Comparison of ENCODE assay signal across 12 cellular contexts in genomic region chr17:45394001-45394912, GRCh38. TPM values are rescaled to one million over a fixed set of nuclear protein-coding genes. Genes with fewer than 3 reads are reported as not detected.
DNase-seq lines count a peak whose midpoint lies in the region; ATAC-seq and TF ChIP-seq lines count a peak whose summit lies in the region.
"Had no signal": no experiment of that assay in that cellular context is flagged by ENCODE, and none has a peak within 500 bp of the region (broad histone marks: within the 10 kb centered on the region; RNA-seq: fewer than 3 reads in every experiment).

No MANE protein-coding gene starts in this region.

- peak overlapping the region; percentile 79 for H3K4me2 ChIP-seq in smooth muscle cell

- peaks cover 29% of the 10 kb centered on the region for H3K36me3 Mint-ChIP-seq in MCF 10A (ENCODE audit: insufficient read depth, unreplicated experiment)

- H3K4me3 Mint-ChIP-seq in MCF 10A (ENCODE audit: unreplicated experiment): no peak overlapping the region
- H3K4me3 Mint-ChIP-seq: activated T-cell treated with anti-CD3 and anti-CD28 coated beads, Interleukin-2, amount 50 U/mL, for 4 hours; T-cell had no signal

- H3K4me1 Mint-ChIP-seq in MCF 10A (ENCODE audit: insufficient read depth, unreplicated experiment): no peaks in the 10 kb centered on the region

- H4K20me1 ChIP-seq in smooth muscle cell (ENCODE audit: low read depth): no peaks in the 10 kb centered on the region

- H3K27me3 Mint-ChIP-seq in MCF 10A (ENCODE audit: insufficient read depth, unreplicated experiment): no peaks in the 10 kb centered on the region

- H3K4me3 ChIP-seq in breast epithelium: no peak overlapping the region
- H3K4me3 ChIP-seq in HUES6 (ENCODE audit: low read depth, low read length): no peak overlapping the region
- H3K4me3 ChIP-seq in smooth muscle cell: no peak overlapping the region
- H3K4me3 ChIP-seq: adrenal gland had no signal

- peak overlapping the region; percentile 78 for H2AFZ ChIP-seq in smooth muscle cell (ENCODE audit: low read depth)

- H3K27me3 ChIP-seq in breast epithelium (no peaks in the 10 kb centered on the region), HUES6 (ENCODE audit: control insufficient read depth, insufficient read depth, low read length) (no peaks in the 10 kb centered on the region), smooth muscle cell (ENCODE audit: low read depth) (no peaks in the 10 kb centered on the region)
- H3K27me3 ChIP-seq: adrenal gland had no signal

- H3K9me3 ChIP-seq in breast epithelium (no peaks in the 10 kb centered on the region), HUES6 (ENCODE audit: control insufficient read depth, insufficient read depth, low read depth, low read length) (no peaks in the 10 kb centered on the region), smooth muscle cell (replicated peaks; ENCODE audit: low read depth) (no peaks in the 10 kb centered on the region)
- H3K9me3 ChIP-seq: adrenal gland, heart left ventricle had no signal

- H3F3A ChIP-seq in smooth muscle cell (ENCODE audit: low read depth): no peaks in the 10 kb centered on the region

- DNase-seq in MCF 10A (ENCODE audit: unreplicated experiment) (no peak), breast epithelium (ENCODE audit: low spot score in 2 of 2) (no peak), ecto neural progenitor cell (ENCODE audit: low spot score) (peak; percentile 48), smooth muscle cell (lab: John Stamatoyannopoulos, UW; ENCODE audit: unreplicated experiment) (no peak), Ammon's horn (ENCODE audit: low spot score) (no peak)

- CTCF ChIA-PET in MCF 10A (lab: Yijun Ruan, JAX): interaction anchor here (0.6 to 15.7 kb wide), 15 partner anchors 9 to 737 kb away, joined by 3 to 229 read pairs (median 4); partner anchors contain the start of gene ACBD4

- H3K79me2 ChIP-seq in smooth muscle cell (ENCODE audit: low read depth): no peaks in the 10 kb centered on the region

- TSS peak; percentile 23 for BruUV-seq in MCF 10A (replicated peaks; lab: Mats Ljungman, UMichigan)

- H3K9me3 Mint-ChIP-seq in MCF 10A (ENCODE audit: unreplicated experiment): no peaks in the 10 kb centered on the region
- H3K9me3 Mint-ChIP-seq: activated T-cell treated with anti-CD3 and anti-CD28 coated beads, Interleukin-2, amount 50 U/mL, for 4 hours; T-cell had no signal

- H3K27ac Mint-ChIP-seq in MCF 10A (ENCODE audit: low read depth, unreplicated experiment): no peak overlapping the region

- WGBS in smooth muscle cell (ENCODE audit: low lambda C conversion rate): 95% methylated on average over 10 of the region's 10 CpGs

- intact Hi-C loops in MCF 10A (cut with micrococcal nuclease): no loop called here
- intact Hi-C loops in breast epithelium (cut with DNase I; ENCODE audit: low total_unique reads): no loop called here

- POLR2A ChIA-PET in MCF 10A (lab: Yijun Ruan, JAX): interaction anchor here (0.6 to 1.3 kb wide), 3 partner anchors 77 to 457 kb away, joined by 3 to 4 read pairs (median 3); partner anchors contain the start of gene MAP3K14

- H3K4me1 ChIP-seq in breast epithelium (no peaks in the 10 kb centered on the region), HUES6 (ENCODE audit: control insufficient read depth, insufficient read depth, low read length) (peaks cover 11% of the 10 kb centered on the region), smooth muscle cell (ENCODE audit: low read depth) (peaks cover 3% of the 10 kb centered on the region)

- H3K27ac ChIP-seq in breast epithelium (no peak overlapping the region), HUES6 (ENCODE audit: low read depth, low read length) (no peak overlapping the region), smooth muscle cell (ENCODE audit: low read depth) (no peak overlapping the region)
- H3K27ac ChIP-seq: adrenal gland, heart left ventricle had no signal

- TF ChIP-seq POLR2A in breast epithelium (IDR thresholded peaks at IDR 0.05): no peak

- H3K36me3 ChIP-seq in breast epithelium: no peaks in the 10 kb centered on the region
- H3K36me3 ChIP-seq in HUES6 (ENCODE audit: control insufficient read depth, insufficient read depth, low read length): no peaks in the 10 kb centered on the region
- H3K36me3 ChIP-seq in smooth muscle cell (ENCODE audit: low read depth): no peaks in the 10 kb centered on the region
- H3K36me3 ChIP-seq: adrenal gland had no signal

- no peak for ATAC-seq in HG03457 (IDR thresholded peaks at IDR 0.05; ENCODE audit: unreplicated experiment)
- ATAC-seq in HG03442 (IDR thresholded peaks at IDR 0.05; ENCODE audit: unreplicated experiment): no peak

- TF ChIP-seq CTCF in MCF 10A (IDR thresholded peaks at IDR 0.05; ENCODE audit: unreplicated experiment) (no peak), breast epithelium (IDR thresholded peaks at IDR 0.05) (no peak), smooth muscle cell (IDR thresholded peaks at IDR 0.05; ENCODE audit: borderline replicate concordance, insufficient read depth, poor library complexity, severe bottlenecking) (no peak)

- H3K9ac ChIP-seq in HUES6 (ENCODE audit: low read length) (peak overlapping the region; percentile 2), smooth muscle cell (ENCODE audit: low read depth) (no peak overlapping the region)

RNA-seq across cellular contexts. Expression of gene ARHGAP27, which starts 38.4 kb away (rescaled TPM):
- total RNA-seq in MCF 10A (2022): 30.5 and 47.6 TPM in 2 replicates
- 10 to 100 TPM; 17.3 to 28.8 (median 17.6) TPM for total RNA-seq in breast epithelium
- total RNA-seq in smooth muscle cell: 3.0 and 3.6 TPM in 2 replicates
- polyA plus RNA-seq in smooth muscle cell: 3.7 and 9.0 TPM in 2 replicates
